ENCODE assay signal across 1 cellular context in the genomic region with DNA sequence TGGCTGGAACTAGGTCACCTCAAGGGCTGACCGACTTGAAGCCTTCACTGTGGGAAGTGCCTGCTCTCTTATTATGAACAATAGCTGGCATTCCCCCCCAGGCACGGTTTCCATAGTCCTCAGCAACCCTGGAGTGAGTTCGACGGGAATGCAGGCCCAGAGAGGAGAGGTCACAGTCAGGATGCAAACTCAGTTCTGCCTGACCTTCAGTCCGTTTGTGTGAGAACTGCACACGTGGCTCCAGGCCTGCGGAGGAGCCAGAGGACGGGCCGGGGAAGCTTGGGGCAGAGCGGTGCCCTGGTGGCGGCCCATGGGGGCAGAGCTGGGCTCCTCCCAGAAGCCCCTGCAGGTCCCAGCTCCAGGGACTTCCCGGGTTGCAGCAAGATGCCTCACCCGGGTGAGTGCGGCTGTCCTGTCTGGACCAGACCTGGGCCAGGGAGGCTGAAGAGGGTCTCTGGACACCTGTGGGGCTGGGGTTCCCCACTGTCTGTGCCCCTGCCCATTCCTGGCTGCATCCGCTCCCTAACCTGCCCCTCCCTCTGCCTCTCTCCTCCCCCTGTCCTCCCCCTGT.
A peak's percentile ranks its signal among the peaks of the same experiment; 100 is the strongest.
TF ChIP-seq lines count a peak whose summit lies in the region.

No MANE protein-coding gene starts in this region.

TF ChIP-seq in HepG2, 621 proteins besides CTCF, POLR2A, EP300 and RAD21 (continued from another document):
- TF ChIP-seq, protein P1, sequence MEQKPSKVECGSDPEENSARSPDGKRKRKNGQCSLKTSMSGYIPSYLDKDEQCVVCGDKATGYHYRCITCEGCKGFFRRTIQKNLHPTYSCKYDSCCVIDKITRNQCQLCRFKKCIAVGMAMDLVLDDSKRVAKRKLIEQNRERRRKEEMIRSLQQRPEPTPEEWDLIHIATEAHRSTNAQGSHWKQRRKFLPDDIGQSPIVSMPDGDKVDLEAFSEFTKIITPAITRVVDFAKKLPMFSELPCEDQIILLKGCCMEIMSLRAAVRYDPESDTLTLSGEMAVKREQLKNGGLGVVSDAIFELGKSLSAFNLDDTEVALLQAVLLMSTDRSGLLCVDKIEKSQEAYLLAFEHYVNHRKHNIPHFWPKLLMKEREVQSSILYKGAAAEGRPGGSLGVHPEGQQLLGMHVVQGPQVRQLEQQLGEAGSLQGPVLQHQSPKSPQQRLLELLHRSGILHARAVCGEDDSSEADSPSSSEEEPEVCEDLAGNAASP (CRISPR knock-in tag; IDR thresholded peaks at IDR 0.05; ENCODE audit: borderline replicate concordance): peak; percentile 41; the same call in 1 of the 2 replicates
- TF ChIP-seq BORCS8-MEF2B (CRISPR knock-in tag; IDR thresholded peaks at IDR 0.05) (peak; percentile 60; the same call in 1 of the 2 replicates), ZFY (CRISPR knock-in tag; IDR thresholded peaks at IDR 0.05) (peak; percentile 76), SAP130 (CRISPR knock-in tag; IDR thresholded peaks at IDR 0.05; ENCODE audit: low read depth) (peak; percentile 41), HNRNPL (IDR thresholded peaks at IDR 0.05; ENCODE audit: low read depth, low read length) (0 out of 2 replicates have a peak, but pooled peaks have one; percentile 34), YEATS4 (CRISPR knock-in tag; IDR thresholded peaks at IDR 0.05; ENCODE audit: borderline replicate concordance) (0 out of 2 replicates have a peak, but pooled peaks have one; percentile 32), ZNF274 (CRISPR knock-in tag; IDR thresholded peaks at IDR 0.05) (0 out of 2 replicates have a peak, but pooled peaks have one; percentile 32), ZNF501 (CRISPR knock-in tag; IDR thresholded peaks at IDR 0.05) (0 out of 2 replicates have a peak, but pooled peaks have one; percentile 37), ZNF605 (CRISPR knock-in tag; IDR thresholded peaks at IDR 0.05) (peak; percentile 79)
TF ChIP-seq in HepG2: peak in this region for 35.
